8 cellular contexts compared by ENCODE assay signal in genomic region chr17:79844869-79845600, GRCh38. TPM values are rescaled to one million over a fixed set of nuclear protein-coding genes. Genes with fewer than 3 reads are reported as not detected.
A peak's percentile ranks its signal among the peaks of the same experiment; 100 is the strongest.
DNase-seq lines count a peak whose midpoint lies in the region; ATAC-seq and TF ChIP-seq lines count a peak whose summit lies in the region.

No MANE protein-coding gene starts in this region.

- DNase-seq in DMS79 (lab: John Stamatoyannopoulos, UW) (peak; percentile 20), HuH-7 (ENCODE audit: low spot score) (peak; percentile 92), epidermal melanocyte (ENCODE audit: insufficient read length, low spot score) (peak; percentile 87), vagina (ENCODE audit: extremely low spot score in 2 of 2) (no peak)
- DNase-seq in activated CD4-positive, alpha-beta T cell treated with anti-CD3 and anti-CD28 coated beads for 48 hours = peak; percentile 57
- DNase-seq in naive thymus-derived CD4-positive, alpha-beta T cell = peak in 7 of 9 donors; percentile 28 to 72 (median 42)

- H3K27me3 ChIP-seq in naive thymus-derived CD4-positive, alpha-beta T cell (ENCODE audit: control insufficient read depth in 2 of 2, insufficient read depth in 2 of 2, low read length in 2 of 2) = peaks cover 15 to 30% of the 10 kb centered on the region in 2 donors
- H3K27me3 ChIP-seq in vagina = peaks cover 12% of the 10 kb centered on the region

- H3K27ac Mint-ChIP-seq in naive thymus-derived CD4-positive, alpha-beta T cell = no peak overlapping the region

- H3K9me3 Mint-ChIP-seq in naive thymus-derived CD4-positive, alpha-beta T cell = no peaks in the 10 kb centered on the region

- POLR2A ChIA-PET in naive thymus-derived CD4-positive, alpha-beta T cell (lab: Charles Lee) = interaction anchor here (1.3 kb wide), 1 partner anchor 10 kb away, joined by 4 read pairs; no protein-coding TSS in a partner anchor

- H3K27ac ChIP-seq in naive thymus-derived CD4-positive, alpha-beta T cell (ENCODE audit: low read depth, low read length) = no peak overlapping the region
- H3K27ac ChIP-seq in vagina = peak overlapping the region; percentile 79

- H3K4me3 Mint-ChIP-seq in naive thymus-derived CD4-positive, alpha-beta T cell = peak overlapping the region in 8 of 10 donors; percentile 12 to 95 (median 40)

- CTCF ChIA-PET in naive thymus-derived CD4-positive, alpha-beta T cell (lab: Charles Lee) = interaction anchor here (0.6 kb wide), 2 partner anchors 10 to 25 kb away, joined by 3 read pairs; no protein-coding TSS in a partner anchor

- TF ChIP-seq CTCF in vagina (IDR thresholded peaks at IDR 0.05) = peak in 1 of 3 experiments; percentile 70

- peaks cover 39 to 44% of the 10 kb centered on the region in 2 donors for H3K4me1 ChIP-seq in naive thymus-derived CD4-positive, alpha-beta T cell (ENCODE audit: control insufficient read depth in 2 of 2, insufficient read depth in 2 of 2, low read length in 2 of 2)
- H3K4me1 ChIP-seq in vagina = peaks cover 58% of the 10 kb centered on the region

- intact Hi-C loops in naive thymus-derived CD4-positive, alpha-beta T cell (cut with micrococcal nuclease) = loop anchor here (1.0 to 10.0 kb wide), 5 partner anchors 70 to 1550 kb away; partner anchors contain the start of gene BAHCC1 (in 1 of the 2)
- intact Hi-C loops in vagina (cut with DNase I) = loop anchor here (10.0 kb wide), 1 partner anchor 150 kb away; no protein-coding TSS in a partner anchor

- H3K4me3 ChIP-seq in naive thymus-derived CD4-positive, alpha-beta T cell (ENCODE audit: low read length) = no peak overlapping the region
- peak overlapping the region; percentile 54 to 55 for H3K4me3 ChIP-seq in vagina

- H3K4me1 Mint-ChIP-seq in naive thymus-derived CD4-positive, alpha-beta T cell = peaks cover 7 to 40% (median 26%) of the 10 kb centered on the region in 7 donors

- H3K36me3 ChIP-seq in naive thymus-derived CD4-positive, alpha-beta T cell (ENCODE audit: control insufficient read depth in 2 of 3, insufficient read depth in 3 of 3, low read length in 3 of 3) = no peaks in the 10 kb centered on the region
- H3K36me3 ChIP-seq in vagina = no peaks in the 10 kb centered on the region

- TF ChIP-seq POLR2A in vagina (IDR thresholded peaks at IDR 0.05) = no peak

- peak; percentile 69 for ATAC-seq in naive thymus-derived CD4-positive, alpha-beta T cell
- no peak for ATAC-seq in HG02981 (IDR thresholded peaks at IDR 0.05; ENCODE audit: unreplicated experiment)
- no peak for ATAC-seq in HG03457 (IDR thresholded peaks at IDR 0.05; ENCODE audit: unreplicated experiment)

- H3K27me3 Mint-ChIP-seq in naive thymus-derived CD4-positive, alpha-beta T cell = peaks cover 13 to 57% (median 29%) of the 10 kb centered on the region in 5 donors

- H3K36me3 Mint-ChIP-seq in naive thymus-derived CD4-positive, alpha-beta T cell = no peaks in the 10 kb centered on the region

- H3K9me3 ChIP-seq in naive thymus-derived CD4-positive, alpha-beta T cell (ENCODE audit: control insufficient read depth in 2 of 3, low read length in 3 of 3) = no peaks in the 10 kb centered on the region
- H3K9me3 ChIP-seq in vagina = no peaks in the 10 kb centered on the region

RNA-seq across cellular contexts. Expression of gene CBX4, which starts 5.8 kb away (rescaled TPM):
- total RNA-seq in naive thymus-derived CD4-positive, alpha-beta T cell = 100 to 1,000 TPM in 2 of 5 experiments, 10 to 100 TPM in 3; 37.7 to 134 (median 84.4) TPM
- polyA plus RNA-seq in naive thymus-derived CD4-positive, alpha-beta T cell = 1 to 10 TPM; 4.0 to 7.4 TPM
- 13.0 TPM for total RNA-seq in vagina

RNA-seq across cellular contexts. Expression of gene CBX8, which starts 48.2 kb away (rescaled TPM):
- 10 to 100 TPM in 1 of 5 experiments, 1 to 10 TPM in 4; 2.4 to 11.9 (median 3.0) TPM for total RNA-seq in naive thymus-derived CD4-positive, alpha-beta T cell
- 1 to 10 TPM in 1 of 2 donors, under 1 TPM in 1; 0.96 to 1.9 TPM for polyA plus RNA-seq in naive thymus-derived CD4-positive, alpha-beta T cell
- 0.98 TPM for total RNA-seq in vagina

Comparison
In these comparisons a context has a peak if more than half of its experiments do, and no peak if none do; other contexts are left out.
1. DNase-seq: peak in DMS79 (single experiment), HuH-7 (single experiment), activated CD4-positive, alpha-beta T cell treated with anti-CD3 and anti-CD28 coated beads for 48 hours (single experiment), epidermal melanocyte (single experiment) and naive thymus-derived CD4-positive, alpha-beta T cell (7 of 9); none in vagina (0 of 2).